In the genomic region with DNA sequence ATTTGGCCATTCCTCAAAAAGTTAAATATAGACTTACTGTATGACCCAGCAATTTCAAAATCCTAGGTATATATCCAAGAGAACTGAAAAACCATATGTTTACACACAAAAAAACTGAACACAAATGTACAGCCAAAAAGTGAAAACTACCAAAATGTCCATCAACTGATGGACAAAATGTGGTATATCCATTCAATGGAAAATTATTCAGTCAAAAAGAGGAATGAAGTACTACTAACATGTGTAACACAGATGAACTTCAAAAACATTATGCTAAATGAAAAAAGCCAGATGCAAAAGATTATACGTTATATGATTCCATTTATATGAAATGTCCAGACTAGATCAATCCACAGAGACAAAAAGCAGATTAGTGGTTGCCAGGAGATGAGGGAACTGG, we compare ENCODE assay signal across 37 cellular contexts. TPM values are rescaled to one million over a fixed set of nuclear protein-coding genes. Genes with fewer than 3 reads are reported as not detected.
"Had no signal": no experiment of that assay in that cellular context is flagged by ENCODE, and none has a peak within 500 bp of the region (broad histone marks: within the 10 kb centered on the region; RNA-seq: fewer than 3 reads in every experiment).

No MANE protein-coding gene starts in this region.

- DNase-seq: activated B cell treated with CpG ODN at 0.5 μM for 24 hours; activated CD4-positive, alpha-beta T cell treated with anti-CD3 and anti-CD28 coated beads for 48 hours; activated CD4-positive, CD25-positive, alpha-beta regulatory T cell treated with anti-CD3 and anti-CD28 coated beads, Interleukin-2, amount 50 U/mL, for 72 hours; activated CD8-positive, alpha-beta T cell treated with anti-CD3 and anti-CD28 coated beads for 36 hours; activated effector memory CD4-positive, alpha-beta T cell treated with anti-CD3 and anti-CD28 coated beads, Interleukin-2, amount 50 U/mL, for 16 hours; activated naive CD4-positive, alpha-beta T cell; activated T-cell treated with anti-CD3 and anti-CD28 coated beads, Interleukin-2, amount 50 U/mL, for 1 hour; activated T-cell treated with anti-CD3 and anti-CD28 coated beads, Interleukin-2, amount 50 U/mL, for 72 hours; amniotic stem cell; aorta; brain microvascular endothelial cell; central memory CD4-positive, alpha-beta T cell; colonic mucosa; NCI-H1092 treated with DMSO at 0.1 percent for 48 hours; NCI-H1417; NCI-H187 treated with DMSO at 0.1 percent for 48 hours; NCI-H2081 treated with DMSO at 0.1 percent for 48 hours; NCI-H226; NCI-H446 treated with DMSO at 0.1 percent for 48 hours; NCI-H524; NCI-H748 treated with DMSO at 0.1 percent for 48 hours; NK-92 treated with Interleukin-12 subunit alpha and Interleukin-12 subunit beta, amount 100 ng/mL, for 24 hours; PC-3; Peyer's patch; RPMI8226; SHP77 treated with DMSO at 0.1 percent for 48 hours; SW 1271; T-helper 1 cell; T-helper 2 cell; T-helper 9 cell had no signal

- H3K4me3 Mint-ChIP-seq: activated B cell treated with CpG ODN at 0.5 μM for 24 hours; activated CD8-positive, alpha-beta T cell treated with anti-CD3 and anti-CD28 coated beads for 36 hours; activated T-cell treated with anti-CD3 and anti-CD28 coated beads, Interleukin-2, amount 50 U/mL, for 72 hours; activated T-helper 17 cell treated with anti-CD3 and anti-CD28 coated beads, Interleukin-2, amount 50 U/mL, for 72 hours had no signal

- H3K4me1 ChIP-seq: colonic mucosa, Peyer's patch, SJSA1 had no signal

- H3K27ac ChIP-seq: brain microvascular endothelial cell, colonic mucosa, Peyer's patch, SJSA1, VCaP had no signal

- H3K9me3 Mint-ChIP-seq: activated naive CD4-positive, alpha-beta T cell treated with anti-CD3 and anti-CD28 coated beads, Interleukin-2, amount 50 U/mL, for 72 hours; activated T-cell treated with anti-CD3 and anti-CD28 coated beads, Interleukin-2, amount 50 U/mL, for 72 hours; activated T-helper 17 cell treated with anti-CD3 and anti-CD28 coated beads, Interleukin-2, amount 50 U/mL, for 72 hours had no signal

- H3K27me3 ChIP-seq: brain microvascular endothelial cell, colonic mucosa, Peyer's patch, SJSA1 had no signal

- H3K9me3 ChIP-seq: colonic mucosa, Peyer's patch, SJSA1 had no signal

- H3K4me3 ChIP-seq: colonic mucosa, Peyer's patch, SJSA1 had no signal

- H3K27ac Mint-ChIP-seq: activated CD8-positive, alpha-beta T cell treated with anti-CD3 and anti-CD28 coated beads for 36 hours; activated naive CD4-positive, alpha-beta T cell treated with anti-CD3 and anti-CD28 coated beads, Interleukin-2, amount 50 U/mL, for 72 hours; activated T-cell treated with anti-CD3 and anti-CD28 coated beads, Interleukin-2, amount 50 U/mL, for 72 hours; activated T-helper 17 cell treated with anti-CD3 and anti-CD28 coated beads, Interleukin-2, amount 50 U/mL, for 72 hours had no signal

- H3K27me3 Mint-ChIP-seq: activated B cell treated with CpG ODN at 0.5 μM for 24 hours; activated CD8-positive, alpha-beta T cell treated with anti-CD3 and anti-CD28 coated beads for 36 hours; activated T-helper 17 cell treated with anti-CD3 and anti-CD28 coated beads, Interleukin-2, amount 50 U/mL, for 72 hours had no signal

- ATAC-seq: activated CD8-positive, alpha-beta T cell treated with anti-CD3 and anti-CD28 coated beads for 36 hours; activated naive CD4-positive, alpha-beta T cell treated with anti-CD3 and anti-CD28 coated beads, Interleukin-2, amount 50 U/mL, for 72 hours; activated T-cell treated with anti-CD3 and anti-CD28 coated beads, Interleukin-2, amount 50 U/mL, for 72 hours; activated T-helper 17 cell treated with anti-CD3 and anti-CD28 coated beads, Interleukin-2, amount 50 U/mL, for 72 hours; PC-3 had no signal

- H3K36me3 ChIP-seq: colonic mucosa had no signal

RNA-seq across cellular contexts. Expression of a gene that starts 32.7 kb away (rescaled TPM):
- total RNA-seq: activated CD8-positive, alpha-beta memory T cell treated with anti-CD3 and anti-CD28 coated beads for 36 hours; activated CD8-positive, alpha-beta T cell treated with anti-CD3 and anti-CD28 coated beads for 36 hours; activated T-cell treated with anti-CD3 and anti-CD28 coated beads, Interleukin-2, amount 50 U/mL, for 72 hours; chondrocyte; M059J; PC-3; SJSA1 had no signal
